In genomic region chr18:52310651-52311050, GRCh38 we compare ENCODE assay signal across 30 cellular contexts. TPM values are rescaled to one million over a fixed set of nuclear protein-coding genes. Genes with fewer than 3 reads are reported as not detected.
"Had no signal": no experiment of that assay in that cellular context is flagged by ENCODE, and none has a peak within 500 bp of the region (broad histone marks: within the 10 kb centered on the region; RNA-seq: fewer than 3 reads in every experiment).

No MANE protein-coding gene starts in this region.

- H3K9ac ChIP-seq: SK-N-SH had no signal

- H3K36me3 ChIP-seq: adrenal gland, Peyer's patch, SJCRH30 had no signal

- H3K9me3 ChIP-seq: adrenal gland, Peyer's patch, SJCRH30, SK-N-SH had no signal

- H3K4me2 ChIP-seq: SK-N-SH had no signal

- H3K27ac ChIP-seq: adrenal gland, Peyer's patch, RWPE1, SJCRH30, VCaP had no signal

- H3K27me3 ChIP-seq: adrenal gland, Peyer's patch, SJCRH30 had no signal

- H3K4me3 ChIP-seq: adrenal gland, Peyer's patch, SJCRH30 had no signal

- DNase-seq: activated CD4-positive, alpha-beta memory T cell treated with anti-CD3 and anti-CD28 coated beads, Interleukin-2, amount 10 ng/mL, durations not matched to agents 7 days and 5 days; activated CD4-positive, alpha-beta T cell treated with anti-CD3 and anti-CD28 coated beads for 36 hours; activated CD4-positive, alpha-beta T cell treated with anti-CD3 and anti-CD28 coated beads, Interleukin-2, amount 50 U/mL, for 1 hour; activated naive CD4-positive, alpha-beta T cell treated with anti-CD3 and anti-CD28 coated beads, Interleukin-2, amount 50 U/mL, for 16 hours; activated naive CD8-positive, alpha-beta T cell treated with anti-CD3 and anti-CD28 coated beads, Interleukin-2, amount 10 ng/mL, durations not matched to agents 7 days and 5 days; activated T-cell treated with anti-CD3 and anti-CD28 coated beads, Interleukin-2, amount 50 U/mL, for 72 hours; adrenal gland; anterior cingulate cortex; central memory CD4-positive, alpha-beta T cell; KG1; NCI-H1048; NCI-H146; NCI-H187 treated with DMSO at 0.1 percent for 48 hours; NCI-H345; NCI-H510A; NCI-H526 treated with DMSO at 0.1 percent for 48 hours; NK-92 treated with Interleukin-12 subunit alpha and Interleukin-12 subunit beta, amount 100 ng/mL, for 24 hours; Peyer's patch; Right ventricle myocardium superior; SJCRH30; SK-N-SH; T-helper 1 cell had no signal

- H3K4me1 ChIP-seq: adrenal gland, Peyer's patch, SJCRH30 had no signal

- FAIRE-seq: bronchial epithelial cell had no signal

RNA-seq across cellular contexts. Expression of gene DCC, which starts 29.3 kb away (rescaled TPM):
- total RNA-seq: activated CD4-positive, alpha-beta memory T cell treated with anti-CD3 and anti-CD28 coated beads, Interleukin-2, amount 10 ng/mL, durations not matched to agents 7 days and 5 days; activated CD4-positive, alpha-beta T cell treated with anti-CD3 and anti-CD28 coated beads for 36 hours; activated CD8-positive, alpha-beta memory T cell treated with anti-CD3 and anti-CD28 coated beads for 36 hours; activated naive CD8-positive, alpha-beta T cell treated with anti-CD3 and anti-CD28 coated beads, Interleukin-2, amount 10 ng/mL, durations not matched to agents 7 days and 5 days; activated T-cell treated with anti-CD3 and anti-CD28 coated beads, Interleukin-2, amount 50 U/mL, for 72 hours; activated T-helper 2 cell treated with anti-CD3 and anti-CD28 coated beads, Interferon-gamma antibody, Interleukin-2, Interleukin-4, amounts not matched to agents 10 μg/mL and 5 μg/mL and 100 μg/mL, durations not matched to agents 14 hours and 24 hours and 36 hours; bronchial epithelial cell; LHCN-M2; M059J; Right ventricle myocardium superior; T-helper 2 cell treated with Interferon-gamma antibody and Interleukin-4, amounts not matched to agents 100 ng/mL and 5 ng/mL, for 36 hours had no signal
